In genomic region chr3:74897006-74897405, GRCh38 we compare ENCODE assay signal across 15 cellular contexts.
DNase-seq lines count a peak whose midpoint lies in the region; ATAC-seq, FAIRE-seq and TF ChIP-seq lines count a peak whose summit lies in the region.
"Had no signal": no experiment of that assay in that cellular context is flagged by ENCODE, and none has a peak within 500 bp of the region (broad histone marks: within the 10 kb centered on the region; RNA-seq: fewer than 3 reads in every experiment).

No MANE protein-coding gene starts in this region.

- no peaks in the 10 kb centered on the region for H3K9me3 ChIP-seq in DOHH2 (ENCODE audit: control insufficient read depth, insufficient read depth, low read length)
- no peaks in the 10 kb centered on the region for H3K9me3 ChIP-seq in MM.1S (replicated peaks; ENCODE audit: insufficient read depth, low read length)
- H3K9me3 ChIP-seq in Peyer's patch, result no peaks in the 10 kb centered on the region
- H3K9me3 ChIP-seq: lower lobe of right lung, MG63, thoracic aorta had no signal

- CTCF ChIA-PET in activated CD8-positive, alpha-beta memory T cell treated with anti-CD3 and anti-CD28 coated beads, Interleukin-2, amount 10 ng/mL, durations not matched to agents 7 days and 5 days (lab: Charles Lee), result no interaction called here

- H3K4me1 Mint-ChIP-seq in activated CD8-positive, alpha-beta memory T cell treated with anti-CD3 and anti-CD28 coated beads, Interleukin-2, amount 10 ng/mL, durations not matched to agents 7 days and 5 days, result no peaks in the 10 kb centered on the region

- H3F3A ChIP-seq in DOHH2 (ENCODE audit: control insufficient read depth, insufficient read depth), result no peaks in the 10 kb centered on the region
- no peaks in the 10 kb centered on the region for H3F3A ChIP-seq in MM.1S (ENCODE audit: insufficient read depth, low read length)

- no peak for FAIRE-seq in bronchial epithelial cell (lab: Jason Lieb, UNC)
- FAIRE-seq: G401.6 had no signal

- no peaks in the 10 kb centered on the region for H3K36me3 Mint-ChIP-seq in activated CD8-positive, alpha-beta memory T cell treated with anti-CD3 and anti-CD28 coated beads, Interleukin-2, amount 10 ng/mL, durations not matched to agents 7 days and 5 days

- H3K4me3 ChIP-seq in DOHH2 (ENCODE audit: low read length) (no peak overlapping the region), MM.1S (ENCODE audit: low read length) (no peak overlapping the region), bronchial epithelial cell (ENCODE audit: low read depth, low read length) (no peak overlapping the region), mesendoderm (ENCODE audit: low read length) (no peak overlapping the region), Peyer's patch (no peak overlapping the region)
- H3K4me3 ChIP-seq: cardiac muscle cell, lower lobe of right lung, MG63, thoracic aorta had no signal

- H3K23ac ChIP-seq in mesendoderm (ENCODE audit: low read length), result no peak overlapping the region

- H3K27me3 Mint-ChIP-seq in activated CD8-positive, alpha-beta memory T cell treated with anti-CD3 and anti-CD28 coated beads, Interleukin-2, amount 10 ng/mL, durations not matched to agents 7 days and 5 days, result no peaks in the 10 kb centered on the region

- peaks cover 11% of the 10 kb centered on the region for H3K9me3 Mint-ChIP-seq in activated CD8-positive, alpha-beta memory T cell treated with anti-CD3 and anti-CD28 coated beads, Interleukin-2, amount 10 ng/mL, durations not matched to agents 7 days and 5 days (ENCODE audit: low read depth)

- no peak overlapping the region for H3K4me3 Mint-ChIP-seq in activated CD8-positive, alpha-beta memory T cell treated with anti-CD3 and anti-CD28 coated beads, Interleukin-2, amount 10 ng/mL, durations not matched to agents 7 days and 5 days
- H3K4me3 Mint-ChIP-seq: activated T-cell treated with anti-CD3 and anti-CD28 coated beads, Interleukin-2, amount 50 U/mL, for 4 hours had no signal

- no peak for DNase-seq in MM.1S
- DNase-seq in bronchial epithelial cell (ENCODE audit: low read depth), result peak; percentile 15
- DNase-seq in mesendoderm, result peak; percentile 52
- DNase-seq in Peyer's patch, result no peak
- DNase-seq in activated CD8-positive, alpha-beta memory T cell treated with anti-CD3 and anti-CD28 coated beads, Interleukin-2, amount 10 ng/mL, durations not matched to agents 7 days and 5 days, result no peak
- DNase-seq in GDM1 (lab: John Stamatoyannopoulos, UW), result no peak
- no peak for DNase-seq in amniotic stem cell (lab: John Stamatoyannopoulos, UW)
- DNase-seq: activated T-cell treated with anti-CD3 and anti-CD28 coated beads, Interleukin-2, amount 50 U/mL, for 4 hours; lower lobe of right lung; MG63 had no signal

- H3K9ac ChIP-seq in MM.1S (ENCODE audit: low read length) (no peak overlapping the region), mesendoderm (ENCODE audit: low read length) (no peak overlapping the region)
- H3K9ac ChIP-seq: parathyroid adenoma had no signal

- H3K79me1 ChIP-seq in mesendoderm (ENCODE audit: low read length), result no peaks in the 10 kb centered on the region

- no peak for ATAC-seq in activated CD8-positive, alpha-beta memory T cell treated with anti-CD3 and anti-CD28 coated beads, Interleukin-2, amount 10 ng/mL, durations not matched to agents 7 days and 5 days
- ATAC-seq: activated T-cell treated with anti-CD3 and anti-CD28 coated beads, Interleukin-2, amount 50 U/mL, for 4 hours; lower lobe of right lung had no signal

- H3K27ac Mint-ChIP-seq in activated CD8-positive, alpha-beta memory T cell treated with anti-CD3 and anti-CD28 coated beads, Interleukin-2, amount 10 ng/mL, durations not matched to agents 7 days and 5 days, result no peak overlapping the region

- H2AFZ ChIP-seq in MM.1S (ENCODE audit: low read length), result no peak overlapping the region
- H2AFZ ChIP-seq: parathyroid adenoma had no signal

- no peak overlapping the region for H2AK5ac ChIP-seq in mesendoderm (ENCODE audit: low read length)

- H3K9me2 ChIP-seq in DOHH2 (replicated peaks; ENCODE audit: control insufficient read depth, low read length) (no peaks in the 10 kb centered on the region), MM.1S (replicated peaks; ENCODE audit: insufficient read depth, low read length) (no peaks in the 10 kb centered on the region)

- no peaks in the 10 kb centered on the region for H3K36me3 ChIP-seq in DOHH2 (ENCODE audit: control insufficient read depth, low read length)
- H3K36me3 ChIP-seq in MM.1S (replicated peaks; ENCODE audit: insufficient read depth, low read length), result no peaks in the 10 kb centered on the region
- H3K36me3 ChIP-seq in bronchial epithelial cell (ENCODE audit: control insufficient read depth, insufficient read depth, low read length), result no peaks in the 10 kb centered on the region
- no peaks in the 10 kb centered on the region for H3K36me3 ChIP-seq in mesendoderm (ENCODE audit: control insufficient read depth, insufficient read depth, low read length)
- H3K36me3 ChIP-seq in Peyer's patch, result no peaks in the 10 kb centered on the region
- H3K36me3 ChIP-seq: cardiac muscle cell, lower lobe of right lung, MG63, thoracic aorta had no signal

- TF ChIP-seq POLR2A in Peyer's patch (IDR thresholded peaks at IDR 0.05), result no peak

- no peak overlapping the region for H3K56ac ChIP-seq in mesendoderm (ENCODE audit: low read length)

- H3K27me3 ChIP-seq in DOHH2 (ENCODE audit: control insufficient read depth, low read length) (no peaks in the 10 kb centered on the region), MM.1S (replicated peaks; ENCODE audit: insufficient read depth, low read length) (no peaks in the 10 kb centered on the region), bronchial epithelial cell (ENCODE audit: control insufficient read depth, insufficient read depth, low read length) (no peaks in the 10 kb centered on the region), mesendoderm (ENCODE audit: insufficient read depth, low read length, poor library complexity) (no peaks in the 10 kb centered on the region), Peyer's patch (no peaks in the 10 kb centered on the region)
- H3K27me3 ChIP-seq: cardiac muscle cell, MG63 had no signal

- no peak overlapping the region for H3K18ac ChIP-seq in mesendoderm (ENCODE audit: low read length)

- H3K79me2 ChIP-seq in DOHH2 (ENCODE audit: control insufficient read depth, low read length), result no peaks in the 10 kb centered on the region
- no peaks in the 10 kb centered on the region for H3K79me2 ChIP-seq in MM.1S (ENCODE audit: low read length)
- no peaks in the 10 kb centered on the region for H3K79me2 ChIP-seq in mesendoderm (ENCODE audit: control insufficient read depth, insufficient read depth, low read length)
- H3K79me2 ChIP-seq: parathyroid adenoma had no signal

- no peak overlapping the region for H2BK5ac ChIP-seq in mesendoderm (ENCODE audit: low read length)

- H2BK120ac ChIP-seq in mesendoderm (ENCODE audit: low read depth, low read length), result no peak overlapping the region

- no peak overlapping the region for H4K8ac ChIP-seq in mesendoderm (ENCODE audit: low read depth, low read length)

- no peak overlapping the region for H2BK15ac ChIP-seq in mesendoderm (replicated peaks; ENCODE audit: low read depth)

- TF ChIP-seq CTCF in DOHH2 (IDR thresholded peaks at IDR 0.05; ENCODE audit: low read depth, low read length, poor library complexity, severe bottlenecking) (peak; percentile 21), MM.1S (IDR thresholded peaks at IDR 0.05; ENCODE audit: low read length) (peak; percentile 33), bronchial epithelial cell (IDR thresholded peaks at IDR 0.05; ENCODE audit: insufficient read depth, low read length, severe bottlenecking) (no peak), Peyer's patch (IDR thresholded peaks at IDR 0.05) (peak in 1 of 6 experiments; percentile 7)

- no peak overlapping the region for H3K4ac ChIP-seq in mesendoderm (ENCODE audit: low read depth, low read length)

- H3K27ac ChIP-seq in DOHH2 (ENCODE audit: low read depth, low read length), result no peak overlapping the region
- H3K27ac ChIP-seq in MM.1S (ENCODE audit: low read length), result no peak overlapping the region
- H3K27ac ChIP-seq in mesendoderm (ENCODE audit: low read depth, low read length), result no peak overlapping the region
- H3K27ac ChIP-seq in Peyer's patch, result no peak overlapping the region
- H3K27ac ChIP-seq: cardiac muscle cell, lower lobe of right lung, parathyroid adenoma, thoracic aorta had no signal

- no CpG with 5 or more reads among the region's 2 CpGs for WGBS in mesendoderm (ENCODE audit: extremely low coverage, insufficient coverage, low lambda C conversion rate)

- H4K20me1 ChIP-seq in DOHH2 (ENCODE audit: control insufficient read depth, insufficient read depth, low read depth, low read length) (no peaks in the 10 kb centered on the region), MM.1S (ENCODE audit: insufficient read depth, low read length) (no peaks in the 10 kb centered on the region)

- H3K4me1 ChIP-seq in DOHH2 (ENCODE audit: control insufficient read depth, low read length) (no peaks in the 10 kb centered on the region), MM.1S (ENCODE audit: low read length) (no peaks in the 10 kb centered on the region), mesendoderm (ENCODE audit: control insufficient read depth, low read depth, low read length) (no peaks in the 10 kb centered on the region), Peyer's patch (no peaks in the 10 kb centered on the region)
- H3K4me1 ChIP-seq: lower lobe of right lung, parathyroid adenoma had no signal

- no peak overlapping the region for H4K5ac ChIP-seq in mesendoderm (ENCODE audit: low read length)

- no peak overlapping the region for H3K4me2 ChIP-seq in DOHH2 (ENCODE audit: low read length)
- H3K4me2 ChIP-seq in MM.1S (ENCODE audit: low read depth, low read length), result no peak overlapping the region
- H3K4me2 ChIP-seq in mesendoderm (ENCODE audit: low read length), result no peak overlapping the region

Comparison
In these comparisons a context has a peak if more than half of its experiments do, and no peak if none do; other contexts are left out.
1. DNase-seq: peak in bronchial epithelial cell (single experiment) and mesendoderm (single experiment); none in MM.1S (single experiment), Peyer's patch (0 of 3), activated CD8-positive, alpha-beta memory T cell treated with anti-CD3 and anti-CD28 coated beads, Interleukin-2, amount 10 ng/mL, durations not matched to agents 7 days and 5 days (single experiment), GDM1 (single experiment) and amniotic stem cell (single experiment).